12 cellular contexts compared by ENCODE assay signal in genomic region chr7:129739427-129739826, GRCh38.
DNase-seq lines count a peak whose midpoint lies in the region; ATAC-seq and TF ChIP-seq lines count a peak whose summit lies in the region.
"Had no signal": no experiment of that assay in that cellular context is flagged by ENCODE, and none has a peak within 500 bp of the region (broad histone marks: within the 10 kb centered on the region; RNA-seq: fewer than 3 reads in every experiment).

No MANE protein-coding gene starts in this region.

- in situ Hi-C loops in SK-MEL-5 (cut with HindIII; ENCODE audit: low pct_unique_long_range_greater_than_20kb, low sequenced_read_pairs) (no loop called here), GM13976 (cut with MboI; ENCODE audit: low sequenced_read_pairs, unreplicated experiment) (no loop called here)

- no peaks in the 10 kb centered on the region for H3K9me3 ChIP-seq in psoas muscle
- H3K9me3 ChIP-seq: sigmoid colon had no signal

- DNase-seq in HFFc6 (peak; percentile 80), SK-MEL-5 (ENCODE audit: low read depth, low spot score) (peak; percentile 48), glomerular endothelial cell (ENCODE audit: extremely low read depth, low read depth, low spot score) (peak; percentile 50), psoas muscle (peak; percentile 25 to 69), AG20443 (ENCODE audit: low spot score) (no peak), GM19240 (ENCODE audit: insufficient read length, low spot score) (no peak), GM13976 (ENCODE audit: low spot score) (no peak)
- DNase-seq: activated T-cell treated with anti-CD3 and anti-CD28 coated beads, Interleukin-2, amount 50 U/mL, for 48 hours; NCI-H524 treated with DMSO at 0.1 percent for 48 hours; sigmoid colon; T-helper 2 cell had no signal

- peaks cover 24% of the 10 kb centered on the region for H3K4me1 Mint-ChIP-seq in HFFc6 (ENCODE audit: low read depth)

- WGBS in psoas muscle, 3 donors, result 14 to 15% (median 14%) methylated on average over 4 of the region's 4 CpGs

- no peak overlapping the region for H3K4me3 ChIP-seq in psoas muscle
- H3K4me3 ChIP-seq: dorsolateral prefrontal cortex, sigmoid colon had no signal

- peaks cover 2% of the 10 kb centered on the region; the same call in 1 of the 2 replicates for H3K27me3 Mint-ChIP-seq in HFFc6 (ENCODE audit: insufficient read depth)

- peaks cover 42% of the 10 kb centered on the region for H3K4me1 ChIP-seq in psoas muscle

- peaks cover 3 to 12% of the 10 kb centered on the region in 2 donors for H3K36me3 ChIP-seq in psoas muscle (ENCODE audit: insufficient read depth in 1 of 2, low read depth in 1 of 2)

- H3K27me3 ChIP-seq in psoas muscle (ENCODE audit: insufficient read depth in 3 of 3, low read length in 2 of 3), result no peaks in the 10 kb centered on the region
- H3K27me3 ChIP-seq: dorsolateral prefrontal cortex, sigmoid colon had no signal

- no peaks in the 10 kb centered on the region for H3K9me3 Mint-ChIP-seq in HFFc6

- no peaks in the 10 kb centered on the region; the same call in 1 of the 2 replicates for H3K36me3 Mint-ChIP-seq in HFFc6 (ENCODE audit: low read depth)

- peak overlapping the region; percentile 86 for H3K27ac ChIP-seq in psoas muscle
- H3K27ac ChIP-seq: sigmoid colon had no signal

- intact Hi-C loops in psoas muscle (cut with DNase I), result loop anchor here in 1 of 2 donors (10.0 kb wide), 1 partner anchor 85 kb away; no protein-coding TSS in a partner anchor

- ATAC-seq in psoas muscle, result peak; percentile 88 to 92 (median 90)

- TF ChIP-seq CTCF in HFFc6 (IDR thresholded peaks at IDR 0.05) (no peak), psoas muscle (IDR thresholded peaks at IDR 0.05) (no peak), GM13976 (IDR thresholded peaks at IDR 0.05; ENCODE audit: borderline replicate concordance, control extremely low read depth, extremely low read depth, insufficient read depth, missing control alignments) (no peak)

- H3K4me3 Mint-ChIP-seq in HFFc6, result peak overlapping the region; percentile 16; the same call in 1 of the 2 replicates

- H3K27ac Mint-ChIP-seq in HFFc6, result peak overlapping the region; percentile 75

Comparison
In these comparisons a context has a peak if more than half of its experiments do, and no peak if none do; other contexts are left out.
1. DNase-seq: peak in HFFc6 (single experiment), SK-MEL-5 (single experiment), glomerular endothelial cell (single experiment) and psoas muscle (2 of 2); none in AG20443 (single experiment), GM19240 (single experiment) and GM13976 (single experiment).